Comparison of ENCODE assay signal across 2 cellular contexts in genomic region chr19:8629184-8629583, GRCh38.
A peak's percentile ranks its signal among the peaks of the same experiment; 100 is the strongest.
TF ChIP-seq lines count a peak whose summit lies in the region.

No MANE protein-coding gene starts in this region.

TF ChIP-seq in A549, 52 proteins besides CTCF, POLR2A, EP300 and RAD21:
- peak; percentile 25 for TF ChIP-seq ZFP36 (IDR thresholded peaks at IDR 0.05; ENCODE audit: borderline replicate concordance, partially characterized antibody)
- TF ChIP-seq, protein P1, sequence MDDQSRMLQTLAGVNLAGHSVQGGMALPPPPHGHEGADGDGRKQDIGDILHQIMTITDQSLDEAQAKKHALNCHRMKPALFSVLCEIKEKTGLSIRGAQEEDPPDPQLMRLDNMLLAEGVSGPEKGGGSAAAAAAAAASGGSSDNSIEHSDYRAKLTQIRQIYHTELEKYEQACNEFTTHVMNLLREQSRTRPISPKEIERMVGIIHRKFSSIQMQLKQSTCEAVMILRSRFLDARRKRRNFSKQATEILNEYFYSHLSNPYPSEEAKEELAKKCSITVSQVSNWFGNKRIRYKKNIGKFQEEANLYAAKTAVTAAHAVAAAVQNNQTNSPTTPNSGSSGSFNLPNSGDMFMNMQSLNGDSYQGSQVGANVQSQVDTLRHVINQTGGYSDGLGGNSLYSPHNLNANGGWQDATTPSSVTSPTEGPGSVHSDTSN (IDR thresholded peaks at IDR 0.05): no peak

TF ChIP-seq in IMR-90, 13 proteins besides CTCF, POLR2A, EP300 and RAD21:
- TF ChIP-seq MXI1 (IDR thresholded peaks at IDR 0.05; ENCODE audit: borderline replicate concordance, low read depth, low read length) (no peak), BHLHE40 (IDR thresholded peaks at IDR 0.05; ENCODE audit: low read depth, low read length) (no peak), RCOR1 (IDR thresholded peaks at IDR 0.05; ENCODE audit: insufficient replicate concordance, low read length) (no peak), MAZ (IDR thresholded peaks at IDR 0.05; ENCODE audit: borderline replicate concordance, low read depth, low read length) (no peak), SMC3 (IDR thresholded peaks at IDR 0.05; ENCODE audit: low read depth, low read length) (no peak), USF2 (IDR thresholded peaks at IDR 0.05; ENCODE audit: low read depth, low read length) (no peak), RFX5 (IDR thresholded peaks at IDR 0.05; ENCODE audit: low read depth, low read length) (no peak), CEBPB (IDR thresholded peaks at IDR 0.05; ENCODE audit: low read depth, low read length) (no peak), FOS (IDR thresholded peaks at IDR 0.05; ENCODE audit: low read depth, low read length) (no peak), CHD1 (IDR thresholded peaks at IDR 0.05; ENCODE audit: low read depth, low read length) (no peak), NFE2L2 (IDR thresholded peaks at IDR 0.05; ENCODE audit: low read depth, low read length) (no peak), MAFK (IDR thresholded peaks at IDR 0.05; ENCODE audit: low read depth, low read length) (no peak)
- TF ChIP-seq, protein P2, sequence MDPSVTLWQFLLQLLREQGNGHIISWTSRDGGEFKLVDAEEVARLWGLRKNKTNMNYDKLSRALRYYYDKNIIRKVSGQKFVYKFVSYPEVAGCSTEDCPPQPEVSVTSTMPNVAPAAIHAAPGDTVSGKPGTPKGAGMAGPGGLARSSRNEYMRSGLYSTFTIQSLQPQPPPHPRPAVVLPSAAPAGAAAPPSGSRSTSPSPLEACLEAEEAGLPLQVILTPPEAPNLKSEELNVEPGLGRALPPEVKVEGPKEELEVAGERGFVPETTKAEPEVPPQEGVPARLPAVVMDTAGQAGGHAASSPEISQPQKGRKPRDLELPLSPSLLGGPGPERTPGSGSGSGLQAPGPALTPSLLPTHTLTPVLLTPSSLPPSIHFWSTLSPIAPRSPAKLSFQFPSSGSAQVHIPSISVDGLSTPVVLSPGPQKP (IDR thresholded peaks at IDR 0.05; ENCODE audit: borderline replicate concordance, low read depth, low read length): no peak
TF ChIP-seq in IMR-90: peak in this region for 0.
